ENCODE assay signal across 23 cellular contexts in the genomic region with DNA sequence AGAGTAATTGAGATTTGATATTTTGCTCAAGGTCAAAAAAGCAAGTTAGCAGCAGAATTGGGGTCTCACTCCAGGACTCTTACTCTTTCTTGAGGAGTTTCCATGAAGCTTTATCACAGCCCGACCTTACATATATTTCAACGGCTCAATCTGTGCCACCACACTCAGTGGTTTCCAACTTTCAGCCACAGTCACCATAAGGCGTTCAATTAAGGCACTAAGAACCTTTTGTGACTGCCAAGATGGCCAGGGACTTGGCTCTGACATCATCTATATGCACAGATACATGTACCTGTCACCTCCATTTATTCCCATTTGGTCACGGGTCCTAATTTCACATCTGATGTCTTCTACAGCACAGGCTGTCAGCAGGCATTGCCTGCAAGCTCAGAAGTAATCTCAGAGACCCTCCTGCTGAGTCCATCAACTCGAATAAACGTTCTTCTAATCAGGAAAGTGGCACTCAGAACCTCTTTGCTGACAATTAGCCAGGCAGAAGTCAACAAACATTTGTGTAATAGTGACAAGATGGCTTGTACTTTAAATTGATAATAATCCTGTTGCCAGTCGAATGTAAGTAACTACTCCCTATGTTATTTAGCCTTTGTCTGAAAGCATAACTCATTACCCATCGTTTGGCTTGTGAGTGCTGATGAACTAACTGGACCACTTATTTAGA. TPM values are rescaled to one million over a fixed set of nuclear protein-coding genes. Genes with fewer than 3 reads are reported as not detected.
"Had no signal": no experiment of that assay in that cellular context is flagged by ENCODE, and none has a peak within 500 bp of the region (broad histone marks: within the 10 kb centered on the region; RNA-seq: fewer than 3 reads in every experiment).

No MANE protein-coding gene starts in this region.

- H3K4me1 ChIP-seq: gastrocnemius medialis, right atrium auricular region, tibial nerve had no signal

- H3K27me3 ChIP-seq: right atrium auricular region, tibial nerve had no signal

- ATAC-seq: activated CD4-positive, alpha-beta T cell treated with anti-CD3 and anti-CD28 coated beads for 36 hours; activated CD8-positive, alpha-beta memory T cell treated with anti-CD3 and anti-CD28 coated beads, Interleukin-2, amount 10 ng/mL, durations not matched to agents 7 days and 5 days; activated T-helper 17 cell treated with anti-CD3 and anti-CD28 coated beads, Interleukin-2, amount 50 U/mL, for 72 hours; esophagus mucosa; gastrocnemius medialis; left lobe of liver; WTC11 had no signal

- H3K9me3 ChIP-seq: gastrocnemius medialis, right atrium auricular region, tibial nerve had no signal

- H3K27ac ChIP-seq: cardiac muscle cell, gastrocnemius medialis, right atrium auricular region, tibial nerve had no signal

- H3K4me3 ChIP-seq: cardiac muscle cell, gastrocnemius medialis, lung, right atrium auricular region, tibial nerve had no signal

- DNase-seq: activated CD4-positive, alpha-beta memory T cell treated with anti-CD3 and anti-CD28 coated beads, Interleukin-2, amount 10 ng/mL, durations not matched to agents 7 days and 5 days; activated CD4-positive, alpha-beta T cell treated with anti-CD3 and anti-CD28 coated beads for 36 hours; activated CD8-positive, alpha-beta memory T cell treated with anti-CD3 and anti-CD28 coated beads, Interleukin-2, amount 10 ng/mL, durations not matched to agents 7 days and 5 days; activated naive CD4-positive, alpha-beta T cell; activated naive CD8-positive, alpha-beta T cell treated with anti-CD3 and anti-CD28 coated beads for 36 hours; amniotic stem cell; effector CD8-positive, alpha-beta T cell; gastrocnemius medialis; head of caudate nucleus; kidney; midbrain had no signal

- H3K36me3 ChIP-seq: cardiac muscle cell, gastrocnemius medialis, right atrium auricular region, tibial nerve had no signal

- FAIRE-seq: kidney, urothelium cell line had no signal

RNA-seq across cellular contexts. Expression of a gene that starts 16.1 kb away (rescaled TPM):
- total RNA-seq: activated CD4-positive, alpha-beta memory T cell treated with anti-CD3 and anti-CD28 coated beads, Interleukin-2, amount 10 ng/mL, durations not matched to agents 7 days and 5 days; activated CD4-positive, alpha-beta T cell treated with anti-CD3 and anti-CD28 coated beads for 36 hours; activated CD8-positive, alpha-beta memory T cell treated with anti-CD3 and anti-CD28 coated beads, Interleukin-2, amount 10 ng/mL, durations not matched to agents 7 days and 5 days; activated naive CD8-positive, alpha-beta T cell treated with anti-CD3 and anti-CD28 coated beads for 36 hours; activated T-helper 17 cell treated with anti-CD3 and anti-CD28 coated beads, Interleukin-2, amount 50 U/mL, for 72 hours; cardiac muscle cell; chondrocyte; esophagus mucosa; gastrocnemius medialis; kidney; left lobe of liver; lung; osteoblast; progenitor cell of endocrine pancreas; right atrium auricular region; tibial nerve; WTC11 had no signal
- polyA plus RNA-seq: cardiac muscle cell had no signal

RNA-seq across cellular contexts. Expression of a gene that starts 59.8 kb away (rescaled TPM):
- total RNA-seq: activated CD4-positive, alpha-beta memory T cell treated with anti-CD3 and anti-CD28 coated beads, Interleukin-2, amount 10 ng/mL, durations not matched to agents 7 days and 5 days; activated CD4-positive, alpha-beta T cell treated with anti-CD3 and anti-CD28 coated beads for 36 hours; activated CD8-positive, alpha-beta memory T cell treated with anti-CD3 and anti-CD28 coated beads, Interleukin-2, amount 10 ng/mL, durations not matched to agents 7 days and 5 days; activated naive CD8-positive, alpha-beta T cell treated with anti-CD3 and anti-CD28 coated beads for 36 hours; activated T-helper 17 cell treated with anti-CD3 and anti-CD28 coated beads, Interleukin-2, amount 50 U/mL, for 72 hours; cardiac muscle cell; chondrocyte; esophagus mucosa; gastrocnemius medialis; kidney; left lobe of liver; lung; osteoblast; progenitor cell of endocrine pancreas; right atrium auricular region; tibial nerve; WTC11 had no signal
- polyA plus RNA-seq: cardiac muscle cell, lung had no signal
